ENCODE assay signal across 1 cellular context in the genomic region with DNA sequence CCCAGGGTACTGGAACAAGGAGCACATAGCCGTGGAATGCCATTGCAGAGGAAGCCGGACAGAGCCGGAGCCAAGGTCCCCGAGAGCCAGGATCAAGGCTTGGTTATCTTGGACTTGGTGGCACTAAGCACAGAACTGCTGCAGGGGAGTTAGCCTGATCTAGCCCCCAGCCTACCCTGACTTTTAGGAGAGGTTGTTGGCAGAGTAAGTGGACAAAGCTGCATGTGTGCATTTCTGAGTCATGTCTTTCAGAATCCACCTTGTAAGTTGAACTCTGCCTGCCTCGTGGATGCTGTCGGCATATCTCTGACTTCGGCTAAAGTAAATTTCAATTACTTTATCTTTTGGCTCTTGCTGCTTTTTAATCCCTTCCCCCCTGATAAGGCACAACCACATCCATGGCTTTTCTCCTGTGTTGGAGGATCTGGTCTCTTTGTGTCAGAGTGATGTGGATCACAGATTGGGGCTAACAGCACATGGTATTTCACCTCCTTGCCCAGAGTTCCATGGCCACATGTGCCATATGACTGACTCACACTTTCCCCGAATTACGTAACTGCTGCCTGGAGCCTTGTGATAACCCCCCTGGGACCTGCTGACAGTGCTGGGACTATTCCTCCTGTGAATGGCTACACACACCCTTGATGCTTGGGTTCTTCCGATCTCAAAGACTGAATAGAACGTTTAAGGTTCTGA.
TF ChIP-seq lines count a peak whose summit lies in the region.

No MANE protein-coding gene starts in this region.

TF ChIP-seq in K562, 482 proteins besides CTCF, POLR2A, EP300 and RAD21 (continued from another document and continues in another):
- TF ChIP-seq, protein P1, sequence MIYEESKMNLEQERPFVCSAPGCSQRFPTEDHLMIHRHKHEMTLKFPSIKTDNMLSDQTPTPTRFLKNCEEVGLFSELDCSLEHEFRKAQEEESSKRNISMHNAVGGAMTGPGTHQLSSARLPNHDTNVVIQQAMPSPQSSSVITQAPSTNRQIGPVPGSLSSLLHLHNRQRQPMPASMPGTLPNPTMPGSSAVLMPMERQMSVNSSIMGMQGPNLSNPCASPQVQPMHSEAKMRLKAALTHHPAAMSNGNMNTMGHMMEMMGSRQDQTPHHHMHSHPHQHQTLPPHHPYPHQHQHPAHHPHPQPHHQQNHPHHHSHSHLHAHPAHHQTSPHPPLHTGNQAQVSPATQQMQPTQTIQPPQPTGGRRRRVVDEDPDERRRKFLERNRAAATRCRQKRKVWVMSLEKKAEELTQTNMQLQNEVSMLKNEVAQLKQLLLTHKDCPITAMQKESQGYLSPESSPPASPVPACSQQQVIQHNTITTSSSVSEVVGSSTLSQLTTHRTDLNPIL (CRISPR knock-in tag; IDR thresholded peaks at IDR 0.05), result no peak
- TF ChIP-seq LEF1 (IDR thresholded peaks at IDR 0.05), result peak; percentile 36; the same call in 1 of the 2 replicates
- TF ChIP-seq BRCA1 (IDR thresholded peaks at IDR 0.05), result no peak
- no peak for TF ChIP-seq BRCA1 (CRISPR knock-in tag; IDR thresholded peaks at IDR 0.05)
- peak; percentile 78 to 83; a peak in 3 of 4 replicates for TF ChIP-seq KDM1A (IDR thresholded peaks at IDR 0.05)
- no peak; the same call in 1 of the 2 replicates for TF ChIP-seq ESRRA (IDR thresholded peaks at IDR 0.05; ENCODE audit: borderline replicate concordance, low read depth)
- TF ChIP-seq JUND (IDR thresholded peaks at IDR 0.05; ENCODE audit: borderline replicate concordance, low read depth, low read length), result peak; percentile 90
- TF ChIP-seq JUND (tag; IDR thresholded peaks at IDR 0.05; ENCODE audit: borderline replicate concordance, low read depth, low read length), result peak; percentile 97
- TF ChIP-seq NBN (IDR thresholded peaks at IDR 0.05; ENCODE audit: low read depth), result peak; percentile 44; the same call in 1 of the 2 replicates
- TF ChIP-seq L3MBTL2 (IDR thresholded peaks at IDR 0.05), result peak; percentile 70
- peak; percentile 97 for TF ChIP-seq TEAD4 (IDR thresholded peaks at IDR 0.05; ENCODE audit: low read length)
- TF ChIP-seq TEAD4 (CRISPR knock-in tag; IDR thresholded peaks at IDR 0.05; ENCODE audit: borderline replicate concordance), result no peak
- 0 out of 2 replicates have a peak, but pooled peaks have one; percentile 31 for TF ChIP-seq ZEB2 (IDR thresholded peaks at IDR 0.05)
- peak in 1 of 2 experiments; percentile 36; a peak in 1 of 4 replicates for TF ChIP-seq HDAC1 (IDR thresholded peaks at IDR 0.05)
- TF ChIP-seq TAF9B (IDR thresholded peaks at IDR 0.05; ENCODE audit: partially characterized antibody), result peak; percentile 41
- peak; percentile 54 to 80; a peak in 3 of 4 replicates for TF ChIP-seq MNT (conservative IDR thresholded peaks at IDR 0.05)
- TF ChIP-seq ARID1B (IDR thresholded peaks at IDR 0.05), result peak; percentile 95
- no peak for TF ChIP-seq SIN3B (IDR thresholded peaks at IDR 0.05; ENCODE audit: low read depth)
- TF ChIP-seq, protein P2, sequence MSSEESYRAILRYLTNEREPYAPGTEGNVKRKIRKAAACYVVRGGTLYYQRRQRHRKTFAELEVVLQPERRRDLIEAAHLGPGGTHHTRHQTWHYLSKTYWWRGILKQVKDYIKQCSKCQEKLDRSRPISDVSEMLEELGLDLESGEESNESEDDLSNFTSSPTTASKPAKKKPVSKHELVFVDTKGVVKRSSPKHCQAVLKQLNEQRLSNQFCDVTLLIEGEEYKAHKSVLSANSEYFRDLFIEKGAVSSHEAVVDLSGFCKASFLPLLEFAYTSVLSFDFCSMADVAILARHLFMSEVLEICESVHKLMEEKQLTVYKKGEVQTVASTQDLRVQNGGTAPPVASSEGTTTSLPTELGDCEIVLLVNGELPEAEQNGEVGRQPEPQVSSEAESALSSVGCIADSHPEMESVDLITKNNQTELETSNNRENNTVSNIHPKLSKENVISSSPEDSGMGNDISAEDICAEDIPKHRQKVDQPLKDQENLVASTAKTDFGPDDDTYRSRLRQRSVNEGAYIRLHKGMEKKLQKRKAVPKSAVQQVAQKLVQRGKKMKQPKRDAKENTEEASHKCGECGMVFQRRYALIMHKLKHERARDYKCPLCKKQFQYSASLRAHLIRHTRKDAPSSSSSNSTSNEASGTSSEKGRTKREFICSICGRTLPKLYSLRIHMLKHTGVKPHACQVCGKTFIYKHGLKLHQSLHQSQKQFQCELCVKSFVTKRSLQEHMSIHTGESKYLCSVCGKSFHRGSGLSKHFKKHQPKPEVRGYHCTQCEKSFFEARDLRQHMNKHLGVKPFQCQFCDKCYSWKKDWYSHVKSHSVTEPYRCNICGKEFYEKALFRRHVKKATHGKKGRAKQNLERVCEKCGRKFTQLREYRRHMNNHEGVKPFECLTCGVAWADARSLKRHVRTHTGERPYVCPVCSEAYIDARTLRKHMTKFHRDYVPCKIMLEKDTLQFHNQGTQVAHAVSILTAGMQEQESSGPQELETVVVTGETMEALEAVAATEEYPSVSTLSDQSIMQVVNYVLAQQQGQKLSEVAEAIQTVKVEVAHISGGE (CRISPR knock-in tag; IDR thresholded peaks at IDR 0.05), result no peak
- TF ChIP-seq MAFG (tag; conservative IDR thresholded peaks at IDR 0.05), result peak; percentile 18; the same call in 1 of the 2 replicates
- peak; percentile 41; the same call in 1 of the 2 replicates for TF ChIP-seq RNF2 (IDR thresholded peaks at IDR 0.05)
- TF ChIP-seq XRCC4 (IDR thresholded peaks at IDR 0.05; ENCODE audit: extremely low read depth, insufficient read depth, insufficient read length), result no peak
- TF ChIP-seq CBFA2T3 (IDR thresholded peaks at IDR 0.05), result peak; percentile 96
- TF ChIP-seq, protein P3, sequence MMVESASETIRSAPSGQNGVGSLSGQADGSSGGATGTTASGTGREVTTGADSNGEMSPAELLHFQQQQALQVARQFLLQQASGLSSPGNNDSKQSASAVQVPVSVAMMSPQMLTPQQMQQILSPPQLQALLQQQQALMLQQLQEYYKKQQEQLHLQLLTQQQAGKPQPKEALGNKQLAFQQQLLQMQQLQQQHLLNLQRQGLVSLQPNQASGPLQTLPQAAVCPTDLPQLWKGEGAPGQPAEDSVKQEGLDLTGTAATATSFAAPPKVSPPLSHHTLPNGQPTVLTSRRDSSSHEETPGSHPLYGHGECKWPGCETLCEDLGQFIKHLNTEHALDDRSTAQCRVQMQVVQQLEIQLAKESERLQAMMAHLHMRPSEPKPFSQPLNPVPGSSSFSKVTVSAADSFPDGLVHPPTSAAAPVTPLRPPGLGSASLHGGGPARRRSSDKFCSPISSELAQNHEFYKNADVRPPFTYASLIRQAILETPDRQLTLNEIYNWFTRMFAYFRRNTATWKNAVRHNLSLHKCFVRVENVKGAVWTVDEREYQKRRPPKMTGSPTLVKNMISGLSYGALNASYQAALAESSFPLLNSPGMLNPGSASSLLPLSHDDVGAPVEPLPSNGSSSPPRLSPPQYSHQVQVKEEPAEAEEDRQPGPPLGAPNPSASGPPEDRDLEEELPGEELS (CRISPR knock-in tag; IDR thresholded peaks at IDR 0.05; ENCODE audit: borderline replicate concordance), result no peak
- TF ChIP-seq SMARCA4 (IDR thresholded peaks at IDR 0.05), result peak; percentile 81
- TF ChIP-seq ZNF175 (CRISPR knock-in tag; IDR thresholded peaks at IDR 0.05; ENCODE audit: low read depth), result no peak
- TF ChIP-seq GATAD2B (IDR thresholded peaks at IDR 0.05; ENCODE audit: borderline replicate concordance), result no peak
- no peak for TF ChIP-seq ZNF212 (CRISPR knock-in tag; IDR thresholded peaks at IDR 0.05)
- TF ChIP-seq DLX4 (CRISPR knock-in tag; IDR thresholded peaks at IDR 0.05), result no peak
- TF ChIP-seq POLR2H (tag; IDR thresholded peaks at IDR 0.05; ENCODE audit: low read depth), result no peak
- peak; percentile 66 for TF ChIP-seq BHLHE40 (IDR thresholded peaks at IDR 0.05; ENCODE audit: low read length)
- TF ChIP-seq MBD2 (IDR thresholded peaks at IDR 0.05; ENCODE audit: borderline replicate concordance, low read depth), result 0 out of 2 replicates have a peak, but pooled peaks have one; percentile 31
- TF ChIP-seq FOXM1 (IDR thresholded peaks at IDR 0.05; ENCODE audit: low read depth), result peak; percentile 79; the same call in 1 of the 2 replicates
- no peak for TF ChIP-seq FOXM1 (CRISPR knock-in tag; IDR thresholded peaks at IDR 0.05; ENCODE audit: low read depth)
- TF ChIP-seq ADNP (tag; IDR thresholded peaks at IDR 0.05), result no peak
- peak; percentile 77; the same call in 1 of the 2 replicates for TF ChIP-seq NFATC3 (IDR thresholded peaks at IDR 0.05)
- TF ChIP-seq ATF7 (IDR thresholded peaks at IDR 0.05), result peak; percentile 92
- TF ChIP-seq HOXB6 (CRISPR knock-in tag; IDR thresholded peaks at IDR 0.05; ENCODE audit: borderline replicate concordance), result no peak
- TF ChIP-seq CBFA2T2 (conservative IDR thresholded peaks at IDR 0.05), result peak; percentile 94
- TF ChIP-seq ZNF224 (CRISPR knock-in tag; IDR thresholded peaks at IDR 0.05), result no peak
- no peak for TF ChIP-seq MCM2 (IDR thresholded peaks at IDR 0.05; ENCODE audit: low read depth)
- 0 out of 2 replicates have a peak, but pooled peaks have one; percentile 25 for TF ChIP-seq ZNF766 (CRISPR knock-in tag; conservative IDR thresholded peaks at IDR 0.05)
- 0 out of 2 replicates have a peak, but pooled peaks have one; percentile 25 for TF ChIP-seq ZNF584 (CRISPR knock-in tag; IDR thresholded peaks at IDR 0.05; ENCODE audit: low read depth)
- peak; percentile 63 for TF ChIP-seq SMAD4 (CRISPR knock-in tag; conservative IDR thresholded peaks at IDR 0.05)
- TF ChIP-seq TEAD1 (CRISPR knock-in tag; IDR thresholded peaks at IDR 0.05), result peak in 1 of 2 experiments; percentile 24; a peak in 1 of 4 replicates
- TF ChIP-seq POU5F1 (IDR thresholded peaks at IDR 0.05; ENCODE audit: borderline replicate concordance, low read depth, low read length, partially characterized antibody), result no peak
- peak; percentile 90 for TF ChIP-seq TCF3 (CRISPR knock-in tag; IDR thresholded peaks at IDR 0.05)
